ENCODE assay signal across 17 cellular contexts in the genomic region with DNA sequence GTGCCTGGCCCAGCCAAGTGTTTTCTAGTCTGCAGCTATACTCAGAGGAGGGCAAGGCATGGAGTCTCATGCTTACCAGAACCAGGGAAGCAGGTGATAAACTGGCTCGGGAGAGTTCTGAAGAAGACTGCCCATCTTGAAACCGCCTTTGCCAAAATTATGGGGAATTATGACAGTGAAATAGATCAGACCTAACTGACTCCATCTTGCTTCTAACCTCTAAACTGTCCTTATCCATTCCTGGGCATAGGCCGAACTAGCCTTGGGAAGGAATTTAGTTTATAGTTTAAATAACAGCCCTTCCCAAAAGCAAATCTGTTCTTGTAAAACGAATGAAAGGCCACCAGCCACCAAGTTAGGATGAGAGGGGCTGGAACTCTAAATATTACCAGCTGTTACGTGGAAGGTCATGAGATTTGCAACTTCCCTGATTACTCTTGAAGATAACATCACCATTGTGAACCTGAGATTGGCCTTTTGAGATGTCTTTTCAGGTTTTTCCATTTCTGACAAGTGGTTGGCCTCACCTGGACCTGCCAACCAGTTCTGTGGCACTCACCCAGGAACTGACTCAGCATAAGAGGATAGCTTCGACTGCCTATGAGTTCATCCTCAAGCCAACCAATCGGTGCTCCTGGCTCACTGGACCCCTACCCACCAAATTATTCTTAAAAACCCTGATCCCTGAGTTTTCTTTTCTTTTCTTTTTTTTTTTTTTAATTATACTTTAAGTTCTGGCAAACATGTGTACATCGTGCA.
"Had no signal": no experiment of that assay in that cellular context is flagged by ENCODE, and none has a peak within 500 bp of the region (broad histone marks: within the 10 kb centered on the region; RNA-seq: fewer than 3 reads in every experiment).

No MANE protein-coding gene starts in this region.

- H3K27ac ChIP-seq: adrenal gland, coronary artery, stomach, testis, WERI-Rb-1 had no signal

- H3K27me3 Mint-ChIP-seq: activated CD4-positive, alpha-beta memory T cell treated with anti-CD3 and anti-CD28 coated beads for 36 hours; activated CD4-positive, alpha-beta T cell treated with anti-CD3 and anti-CD28 coated beads for 36 hours; activated naive CD4-positive, alpha-beta T cell treated with anti-CD3 and anti-CD28 coated beads, Interleukin-2, amount 50 U/mL, for 24 hours; T-helper 17 cell had no signal

- H3K27me3 ChIP-seq: adrenal gland, stomach, testis had no signal

- H3K4me1 ChIP-seq: adrenal gland, stomach, testis had no signal

- H3K9me3 Mint-ChIP-seq: activated naive CD4-positive, alpha-beta T cell treated with anti-CD3 and anti-CD28 coated beads, Interleukin-2, amount 50 U/mL, for 24 hours; activated T-cell treated with anti-CD3 and anti-CD28 coated beads, Interleukin-2, amount 50 U/mL, for 4 hours had no signal

- H3K36me3 ChIP-seq: adrenal gland, stomach, WERI-Rb-1 had no signal

- H3K4me3 Mint-ChIP-seq: activated CD4-positive, alpha-beta memory T cell treated with anti-CD3 and anti-CD28 coated beads for 36 hours; activated CD4-positive, alpha-beta T cell treated with anti-CD3 and anti-CD28 coated beads for 36 hours; activated CD8-positive, alpha-beta memory T cell treated with anti-CD3 and anti-CD28 coated beads, Interleukin-2, amount 10 ng/mL, durations not matched to agents 7 days and 5 days; activated naive CD4-positive, alpha-beta T cell treated with anti-CD3 and anti-CD28 coated beads, Interleukin-2, amount 50 U/mL, for 24 hours; activated T-cell treated with anti-CD3 and anti-CD28 coated beads, Interleukin-2, amount 50 U/mL, for 4 hours; T-helper 17 cell had no signal

- H3K27ac Mint-ChIP-seq: activated CD4-positive, alpha-beta memory T cell treated with anti-CD3 and anti-CD28 coated beads for 36 hours; activated CD4-positive, alpha-beta T cell treated with anti-CD3 and anti-CD28 coated beads for 36 hours; activated CD8-positive, alpha-beta memory T cell treated with anti-CD3 and anti-CD28 coated beads, Interleukin-2, amount 10 ng/mL, durations not matched to agents 7 days and 5 days; activated naive CD4-positive, alpha-beta T cell treated with anti-CD3 and anti-CD28 coated beads, Interleukin-2, amount 50 U/mL, for 24 hours; T-helper 17 cell had no signal

- H3K4me3 ChIP-seq: adrenal gland, coronary artery, stomach, testis had no signal

- H3K9me3 ChIP-seq: adrenal gland, stomach, testis had no signal

- H3K4me1 Mint-ChIP-seq: activated CD4-positive, alpha-beta T cell treated with anti-CD3 and anti-CD28 coated beads for 36 hours; activated naive CD4-positive, alpha-beta T cell treated with anti-CD3 and anti-CD28 coated beads, Interleukin-2, amount 50 U/mL, for 24 hours had no signal

- DNase-seq: activated CD4-positive, alpha-beta memory T cell treated with anti-CD3 and anti-CD28 coated beads for 36 hours; activated CD4-positive, alpha-beta T cell treated with anti-CD3 and anti-CD28 coated beads for 36 hours; activated CD8-positive, alpha-beta memory T cell treated with anti-CD3 and anti-CD28 coated beads, Interleukin-2, amount 10 ng/mL, durations not matched to agents 7 days and 5 days; activated effector memory CD4-positive, alpha-beta T cell treated with anti-CD3 and anti-CD28 coated beads, Interleukin-2, amount 50 U/mL, for 16 hours; activated T-cell treated with anti-CD3 and anti-CD28 coated beads, Interleukin-2, amount 50 U/mL, for 4 hours; central memory CD4-positive, alpha-beta T cell; foreskin fibroblast; glutamatergic neuron; hypothalamus; stimulated activated CD4-positive, alpha-beta T cell treated with anti-CD3 and anti-CD28 coated beads, Interleukin-1b, Interleukin-23, amount 100 ng/mL, for 48 hours; stomach; T-helper 17 cell; testis; WERI-Rb-1 had no signal

- H3K36me3 Mint-ChIP-seq: activated CD4-positive, alpha-beta memory T cell treated with anti-CD3 and anti-CD28 coated beads for 36 hours; activated naive CD4-positive, alpha-beta T cell treated with anti-CD3 and anti-CD28 coated beads, Interleukin-2, amount 50 U/mL, for 24 hours had no signal
